ENCODE assay signal across 11 cellular contexts in genomic region chr18:62611395-62612241, GRCh38.
DNase-seq lines count a peak whose midpoint lies in the region; ATAC-seq, FAIRE-seq and TF ChIP-seq lines count a peak whose summit lies in the region.
"Had no signal": no experiment of that assay in that cellular context is flagged by ENCODE, and none has a peak within 500 bp of the region (broad histone marks: within the 10 kb centered on the region; RNA-seq: fewer than 3 reads in every experiment).

No MANE protein-coding gene starts in this region.

- no peak overlapping the region for H2BK12ac ChIP-seq in trophoblast cell (ENCODE audit: low read length)

- in situ Hi-C loops in mammary epithelial cell (cut with MboI; ENCODE audit: low sequenced_read_pairs in 2 of 2), result no loop called here

- no peak overlapping the region for H2BK120ac ChIP-seq in trophoblast cell (ENCODE audit: insufficient read depth, low read length, poor library complexity)

- H3K27me3 Mint-ChIP-seq in activated T-helper 17 cell treated with anti-CD3 and anti-CD28 coated beads, Interleukin-2, amount 50 U/mL, for 72 hours, result peaks cover 26% of the 10 kb centered on the region

- peak overlapping the region; percentile 48 to 79 (median 64) for H3K4me2 ChIP-seq in BLaER1 treated with 17β-estradiol and CSF1 and Interleukin-3, amounts not matched to agents 10 nM and 100 nM
- H3K4me2 ChIP-seq in mammary epithelial cell (ENCODE audit: insufficient read depth, low read depth, low read length) (peak overlapping the region; percentile 32), keratinocyte (ENCODE audit: control insufficient read depth, extremely low read depth, insufficient read depth, low read depth, low read length) (peak overlapping the region; percentile 22), trophoblast cell (ENCODE audit: low read length) (peak overlapping the region; percentile 0)

- ATAC-seq in GM18858 (IDR thresholded peaks at IDR 0.05; ENCODE audit: unreplicated experiment) (no peak), GM18861 (IDR thresholded peaks at IDR 0.05; ENCODE audit: unreplicated experiment) (no peak)
- ATAC-seq in activated T-helper 17 cell treated with anti-CD3 and anti-CD28 coated beads, Interleukin-2, amount 50 U/mL, for 72 hours (replicated peaks), result no peak
- ATAC-seq: activated CD8-positive, alpha-beta T cell treated with anti-CD3 and anti-CD28 coated beads for 36 hours; activated naive CD4-positive, alpha-beta T cell treated with anti-CD3 and anti-CD28 coated beads, Interleukin-2, amount 50 U/mL, for 72 hours had no signal

- no peak overlapping the region for H3K27ac Mint-ChIP-seq in activated T-helper 17 cell treated with anti-CD3 and anti-CD28 coated beads, Interleukin-2, amount 50 U/mL, for 72 hours
- H3K27ac Mint-ChIP-seq: activated CD8-positive, alpha-beta T cell treated with anti-CD3 and anti-CD28 coated beads for 36 hours; activated naive CD4-positive, alpha-beta T cell treated with anti-CD3 and anti-CD28 coated beads, Interleukin-2, amount 50 U/mL, for 72 hours; memory B cell had no signal

- H3K27ac ChIP-seq in BLaER1 treated with 17β-estradiol and CSF1 and Interleukin-3, amounts not matched to agents 10 nM and 100 nM, result no peak overlapping the region
- no peak overlapping the region for H3K27ac ChIP-seq in mammary epithelial cell (ENCODE audit: insufficient read depth, low read depth, low read length)
- no peak overlapping the region for H3K27ac ChIP-seq in keratinocyte (ENCODE audit: control insufficient read depth, insufficient read depth, low read length)
- H3K27ac ChIP-seq in trophoblast cell (ENCODE audit: low read depth, low read length), result no peak overlapping the region

- CTCF ChIA-PET in mammary epithelial cell (lab: Charles Lee; ENCODE audit: low non-redundant PET), result no interaction called here

- H3K79me1 ChIP-seq in trophoblast cell (ENCODE audit: low read length), result no peaks in the 10 kb centered on the region

- H3K79me2 ChIP-seq in mammary epithelial cell (ENCODE audit: insufficient read depth, low read length), result no peaks in the 10 kb centered on the region
- H3K79me2 ChIP-seq in keratinocyte (ENCODE audit: control insufficient read depth, insufficient read depth, low read length), result no peaks in the 10 kb centered on the region
- H3K79me2 ChIP-seq in trophoblast cell (ENCODE audit: control insufficient read depth, insufficient read depth, low read length, poor library complexity), result no peaks in the 10 kb centered on the region

- no peak overlapping the region for H4K12ac ChIP-seq in trophoblast cell (ENCODE audit: low read depth, low read length)

- dilution Hi-C loops in mammary epithelial cell (cut with HindIII; ENCODE audit: low sequenced_read_pairs), result no loop called here
- dilution Hi-C loops in keratinocyte (cut with MboI; ENCODE audit: extremely low pct_ligation_motif_present, low sequenced_read_pairs), result no loop called here

- H4K8ac ChIP-seq in trophoblast cell (ENCODE audit: low read depth, low read length), result no peak overlapping the region

- no peak overlapping the region for H3K14ac ChIP-seq in trophoblast cell (ENCODE audit: low read length)

- no peaks in the 10 kb centered on the region for H3K36me3 Mint-ChIP-seq in activated T-helper 17 cell treated with anti-CD3 and anti-CD28 coated beads, Interleukin-2, amount 50 U/mL, for 72 hours (ENCODE audit: low read depth)
- H3K36me3 Mint-ChIP-seq: activated naive CD4-positive, alpha-beta T cell treated with anti-CD3 and anti-CD28 coated beads, Interleukin-2, amount 50 U/mL, for 72 hours; memory B cell had no signal

- H3K4me1 Mint-ChIP-seq in activated T-helper 17 cell treated with anti-CD3 and anti-CD28 coated beads, Interleukin-2, amount 50 U/mL, for 72 hours, result no peaks in the 10 kb centered on the region

- H3K4ac ChIP-seq in trophoblast cell (ENCODE audit: low read depth, low read length), result no peak overlapping the region

- TF ChIP-seq CTCF in mammary epithelial cell (conservative IDR thresholded peaks at IDR 0.05 in 1 of 2, IDR thresholded peaks at IDR 0.05 in 1 of 2; ENCODE audit: extremely low read depth in 1 of 2, insufficient read depth in 1 of 2, low read depth in 1 of 2, low read length in 2 of 2) (no peak), keratinocyte (optimal IDR thresholded peaks at IDR 0.05 in 1 of 3, IDR thresholded peaks at IDR 0.05 in 1 of 3, conservative IDR thresholded peaks at IDR 0.05 in 1 of 3; ENCODE audit: extremely low read depth in 1 of 3, insufficient read depth in 2 of 3, low read length in 3 of 3) (no peak)

- no peak overlapping the region for H3K18ac ChIP-seq in trophoblast cell (ENCODE audit: low read length)

- FAIRE-seq in keratinocyte (lab: Jason Lieb, UNC), result no peak

- H2BK5ac ChIP-seq in trophoblast cell (ENCODE audit: low read depth, low read length, poor library complexity), result no peak overlapping the region

- H2AFZ ChIP-seq in mammary epithelial cell (ENCODE audit: low read depth, low read length) (no peak overlapping the region), keratinocyte (ENCODE audit: control insufficient read depth, low read length) (no peak overlapping the region), trophoblast cell (ENCODE audit: insufficient read depth, low read length, poor library complexity) (no peak overlapping the region)

- WGBS in mammary epithelial cell (ENCODE audit: low coverage, missing lambda C conversion rate), result 83% methylated on average over 16 of the region's 33 CpGs
- no CpG with 5 or more reads among the region's 33 CpGs for WGBS in trophoblast cell (ENCODE audit: extremely low coverage, insufficient coverage, insufficient read length)

- intact Hi-C loops in mammary epithelial cell (cut with micrococcal nuclease), result loop anchor here (5.0 kb wide), 1 partner anchor 61 kb away; no protein-coding TSS in a partner anchor

- no peak overlapping the region for H3K4me3 Mint-ChIP-seq in activated T-helper 17 cell treated with anti-CD3 and anti-CD28 coated beads, Interleukin-2, amount 50 U/mL, for 72 hours
- H3K4me3 Mint-ChIP-seq: activated CD8-positive, alpha-beta T cell treated with anti-CD3 and anti-CD28 coated beads for 36 hours; memory B cell had no signal

- peaks cover 0 to 14% (median 6%) of the 10 kb centered on the region in 11 experiments; a peak in 7 of 22 replicates for H3K9me3 ChIP-seq in BLaER1 treated with 17β-estradiol and CSF1 and Interleukin-3, amounts not matched to agents 10 nM and 100 nM (replicated peaks in 1 of 11)
- no peaks in the 10 kb centered on the region for H3K9me3 ChIP-seq in mammary epithelial cell (replicated peaks; ENCODE audit: insufficient read depth, low read length)
- no peaks in the 10 kb centered on the region for H3K9me3 ChIP-seq in keratinocyte (ENCODE audit: control insufficient read depth, low read depth, low read length)
- H3K9me3 ChIP-seq in trophoblast cell (ENCODE audit: insufficient read depth, low read depth, low read length), result peaks cover 2% of the 10 kb centered on the region

- H4K20me1 ChIP-seq in BLaER1 treated with 17β-estradiol and CSF1 and Interleukin-3, amounts not matched to agents 10 nM and 100 nM, result no peaks in the 10 kb centered on the region
- no peaks in the 10 kb centered on the region for H4K20me1 ChIP-seq in mammary epithelial cell (ENCODE audit: insufficient read depth, low read length)
- no peaks in the 10 kb centered on the region for H4K20me1 ChIP-seq in keratinocyte (ENCODE audit: control insufficient read depth, extremely low read depth, insufficient read depth, low read length)

- peaks cover 21 to 48% (median 41%) of the 10 kb centered on the region in 10 experiments for H3K4me1 ChIP-seq in BLaER1 treated with 17β-estradiol and CSF1 and Interleukin-3, amounts not matched to agents 10 nM and 100 nM
- no peaks in the 10 kb centered on the region for H3K4me1 ChIP-seq in mammary epithelial cell (ENCODE audit: insufficient read depth, low read length)
- no peaks in the 10 kb centered on the region for H3K4me1 ChIP-seq in keratinocyte (ENCODE audit: control insufficient read depth, extremely low read depth, insufficient read depth, low read length)
- H3K4me1 ChIP-seq in trophoblast cell (ENCODE audit: control insufficient read depth in 1 of 2, insufficient read depth in 2 of 2, low read length in 2 of 2), result peaks cover 9 to 10% of the 10 kb centered on the region in 2 experiments

- no TSS peak for BruUV-seq in mammary epithelial cell (replicated peaks; lab: Mats Ljungman, UMichigan)

- no peak overlapping the region for H2AK5ac ChIP-seq in trophoblast cell (ENCODE audit: low read length)

- H3K27me3 ChIP-seq in BLaER1 treated with 17β-estradiol and CSF1 and Interleukin-3, amounts not matched to agents 10 nM and 100 nM, result 0 out of 22 replicates have a peak, but pooled peaks cover 0 to 9% (median 0%) of the 10 kb centered on the region in 11 experiments
- peaks cover 2% of the 10 kb centered on the region for H3K27me3 ChIP-seq in mammary epithelial cell (ENCODE audit: insufficient read depth, low read length)
- peaks cover 44% of the 10 kb centered on the region for H3K27me3 ChIP-seq in keratinocyte (ENCODE audit: control insufficient read depth, extremely low read depth, insufficient read depth, low read length)
- no peaks in the 10 kb centered on the region for H3K27me3 ChIP-seq in trophoblast cell (ENCODE audit: insufficient read depth, low read length)

- no peak overlapping the region for H3K23ac ChIP-seq in trophoblast cell (ENCODE audit: low read length)

- H3K36me3 ChIP-seq in BLaER1 treated with 17β-estradiol and CSF1 and Interleukin-3, amounts not matched to agents 10 nM and 100 nM, result no peaks in the 10 kb centered on the region
- H3K36me3 ChIP-seq in mammary epithelial cell (ENCODE audit: insufficient read depth, low read length) (no peaks in the 10 kb centered on the region), keratinocyte (ENCODE audit: control insufficient read depth in 2 of 2, extremely low read depth in 1 of 2, insufficient read depth in 2 of 2, low read length in 2 of 2) (no peaks in the 10 kb centered on the region), trophoblast cell (ENCODE audit: control insufficient read depth in 1 of 2, insufficient read depth in 2 of 2, low read length in 2 of 2) (no peaks in the 10 kb centered on the region)

- DNase-seq in mammary epithelial cell (no peak), keratinocyte (ENCODE audit: low read depth, low spot score) (no peak), trophoblast cell (no peak)
- no peak for DNase-seq in stimulated activated CD4-positive, alpha-beta T cell treated with anti-CD3 and anti-CD28 coated beads, Interleukin-2, amount 100 ng/mL, for 48 hours
- DNase-seq: activated CD8-positive, alpha-beta T cell treated with anti-CD3 and anti-CD28 coated beads for 36 hours had no signal

- no peaks in the 10 kb centered on the region for H3K9me3 Mint-ChIP-seq in activated T-helper 17 cell treated with anti-CD3 and anti-CD28 coated beads, Interleukin-2, amount 50 U/mL, for 72 hours
- H3K9me3 Mint-ChIP-seq: activated CD8-positive, alpha-beta T cell treated with anti-CD3 and anti-CD28 coated beads for 36 hours; activated naive CD4-positive, alpha-beta T cell treated with anti-CD3 and anti-CD28 coated beads, Interleukin-2, amount 50 U/mL, for 72 hours; memory B cell had no signal

- no peaks in the 10 kb centered on the region for H3K9me1 ChIP-seq in keratinocyte (ENCODE audit: control insufficient read depth, extremely low read depth, insufficient read depth, low read length)

- H3K4me3 ChIP-seq in BLaER1 treated with 17β-estradiol and CSF1 and Interleukin-3, amounts not matched to agents 10 nM and 100 nM, result no peak overlapping the region
- H3K4me3 ChIP-seq in mammary epithelial cell (replicated peaks in 1 of 3; ENCODE audit: insufficient read depth in 1 of 3, low read depth in 2 of 3, low read length in 3 of 3), result no peak overlapping the region
- H3K4me3 ChIP-seq in keratinocyte (ENCODE audit: control insufficient read depth in 2 of 3, extremely low read depth in 1 of 3, insufficient read depth in 2 of 3, low read depth in 1 of 3, low read length in 3 of 3), result no peak overlapping the region
- no peak overlapping the region for H3K4me3 ChIP-seq in trophoblast cell (ENCODE audit: low read depth, low read length)

- H4K91ac ChIP-seq in trophoblast cell (ENCODE audit: low read depth, low read length), result no peak overlapping the region

- no peak overlapping the region for H3K9ac ChIP-seq in BLaER1 treated with 17β-estradiol and CSF1 and Interleukin-3, amounts not matched to agents 10 nM and 100 nM
- H3K9ac ChIP-seq in mammary epithelial cell (ENCODE audit: insufficient read depth, low read length) (no peak overlapping the region), keratinocyte (ENCODE audit: control insufficient read depth, extremely low read depth, insufficient read depth, low read length) (no peak overlapping the region), trophoblast cell (ENCODE audit: low read length) (no peak overlapping the region)

Comparison
In these comparisons a context has a peak if more than half of its experiments do, and no peak if none do; other contexts are left out.
1. H3K4me2 ChIP-seq: peak in every context shown above with its lines; median percentile 64 in BLaER1 treated with 17β-estradiol and CSF1 and Interleukin-3, amounts not matched to agents 10 nM and 100 nM; 32 in mammary epithelial cell; 22 in keratinocyte; 0 in trophoblast cell.